ENCODE assay signal across 25 cellular contexts in genomic region chr14:76055330-76055729, GRCh38.
DNase-seq lines count a peak whose midpoint lies in the region; ATAC-seq, FAIRE-seq and TF ChIP-seq lines count a peak whose summit lies in the region.
"Had no signal": no experiment of that assay in that cellular context is flagged by ENCODE, and none has a peak within 500 bp of the region (broad histone marks: within the 10 kb centered on the region; RNA-seq: fewer than 3 reads in every experiment).

No MANE protein-coding gene starts in this region.

- TF ChIP-seq RAD21 in GM12878 (IDR thresholded peaks at IDR 0.05; ENCODE audit: insufficient read depth, low read depth, low read length), result no peak

- no peak overlapping the region for H3K9ac ChIP-seq in GM12878 (ENCODE audit: control insufficient read depth, insufficient read depth, low read length)
- H3K9ac ChIP-seq: BLaER1 had no signal

- H3K27me3 ChIP-seq in GM12878 (replicated peaks in 1 of 2; ENCODE audit: control insufficient read depth in 2 of 2, insufficient read depth in 2 of 2, low read length in 1 of 2), result no peaks in the 10 kb centered on the region
- H3K27me3 ChIP-seq: BE2C, BLaER1 had no signal

- CTCF ChIA-PET in GM12878 (lab: Yijun Ruan, JAX), result interaction anchor here (0.6 to 8.1 kb wide), 6 partner anchors 10 to 344 kb away, joined by 3 to 165 read pairs (median 4); no protein-coding TSS in a partner anchor

- no peak for TF ChIP-seq POLR2A in GM12878 (IDR thresholded peaks at IDR 0.05; ENCODE audit: low read depth, low read length)

- RAD21 ChIA-PET in GM12878 (lab: Charles Lee; ENCODE audit: unreplicated experiment), result interaction anchor here (0.6 to 4.1 kb wide), 4 partner anchors 14 to 333 kb away, joined by 3 to 24 read pairs (median 4); no protein-coding TSS in a partner anchor

- H3K79me2 ChIP-seq in GM12878 (ENCODE audit: control insufficient read depth, insufficient read depth, low read length), result no peaks in the 10 kb centered on the region

- H3K9me3 ChIP-seq in GM12878 (replicated peaks; ENCODE audit: control insufficient read depth, insufficient read depth, low read length), result no peaks in the 10 kb centered on the region
- H3K9me3 ChIP-seq: A549, BE2C had no signal

- no TSS peak for BruUV-seq in GM12878 (replicated peaks; lab: Mats Ljungman, UMichigan)

- no peaks in the 10 kb centered on the region for H3K36me3 ChIP-seq in GM12878 (ENCODE audit: control insufficient read depth in 2 of 2, insufficient read depth in 2 of 2, low read length in 1 of 2)
- H3K36me3 ChIP-seq: BE2C, BLaER1 had no signal

- TF ChIP-seq EP300 in GM12878 (IDR thresholded peaks at IDR 0.05; ENCODE audit: borderline replicate concordance in 1 of 2, control insufficient read depth in 1 of 2, low read depth in 2 of 2, low read length in 2 of 2), result no peak

- peak; percentile 38 for ATAC-seq in GM18498 (IDR thresholded peaks at IDR 0.05; ENCODE audit: unreplicated experiment)
- peak; percentile 44 for ATAC-seq in GM21723 (IDR thresholded peaks at IDR 0.05; ENCODE audit: unreplicated experiment)
- ATAC-seq in GM12878, result peak; percentile 52
- ATAC-seq in sciatic nerve, result no peak
- no peak for ATAC-seq in HG03439 (IDR thresholded peaks at IDR 0.05; ENCODE audit: unreplicated experiment)

- peaks cover 4% of the 10 kb centered on the region; the same call in 1 of the 2 replicates for H4K20me1 ChIP-seq in GM12878 (ENCODE audit: control insufficient read depth, insufficient read depth)
- H4K20me1 ChIP-seq: BLaER1 had no signal

- SMC1A ChIA-PET in GM12878 (lab: Charles Lee; ENCODE audit: uncharacterized antibody, unreplicated experiment), result interaction anchor here (0.6 to 3.9 kb wide), 4 partner anchors 10 to 333 kb away, joined by 3 to 26 read pairs (median 4); no protein-coding TSS in a partner anchor

- POLR2A ChIA-PET in GM12878 (lab: Charles Lee), result interaction anchor here (0.6 kb wide), 2 partner anchors 70 to 191 kb away, joined by 3 to 4 read pairs; no protein-coding TSS in a partner anchor

- H3K4me3 ChIP-seq in GM12865 (ENCODE audit: low read depth, low read length), result no peak overlapping the region
- no peak overlapping the region for H3K4me3 ChIP-seq in GM12878
- H3K4me3 ChIP-seq: A549, BLaER1 had no signal

- in situ Hi-C loops in GM12878 (cut with MboI), result loop anchor here (10.0 kb wide), 1 partner anchor 299 kb away; no protein-coding TSS in a partner anchor

- no peak overlapping the region for H3K4me2 ChIP-seq in GM12878 (ENCODE audit: control insufficient read depth, insufficient read depth)
- H3K4me2 ChIP-seq: A549, BLaER1 had no signal

- no peak for FAIRE-seq in GM12878 (lab: Jason Lieb, UNC)
- FAIRE-seq: A549, GM12892, GM18507, GM19239 had no signal

- H3K27ac ChIP-seq in GM12878 (ENCODE audit: control insufficient read depth, insufficient read depth), result no peak overlapping the region
- H3K27ac ChIP-seq: 22Rv1, A549, BLaER1 had no signal

- 1% methylated on average over 3 of the region's 3 CpGs for WGBS in GM12878 (ENCODE audit: insufficient coverage, insufficient replicate concordance, low lambda C conversion rate, missing lambda C conversion rate)

- intact Hi-C loops in GM12878 (cut with micrococcal nuclease; ENCODE audit: unreplicated experiment) (no loop called here), sciatic nerve (cut with DNase I) (no loop called here)

- DNase-seq in GM12865 (ENCODE audit: low read depth) (peak; percentile 46), GM12878 (ENCODE audit: low read depth, low spot score) (no peak), sciatic nerve (ENCODE audit: low spot score) (no peak)
- no peak for DNase-seq in activated T-cell treated with anti-CD3 and anti-CD28 coated beads, Interleukin-2, amount 50 U/mL, for 1 hour
- DNase-seq: BE2C; C1 segment of cervical spinal cord; CD4-positive, alpha-beta memory T cell; CD4-positive, CD25-positive, alpha-beta regulatory T cell; CD8-positive, alpha-beta memory T cell; COR-L47; DMS 273 treated with DMSO at 0.1 percent for 48 hours; DMS153; DMS79; DND-41; EL; GDM1 had no signal

- no peak overlapping the region for H2AFZ ChIP-seq in GM12878 (ENCODE audit: control insufficient read depth, low read depth, low read length)

- TF ChIP-seq CTCF in GM12865 (IDR thresholded peaks at IDR 0.05; ENCODE audit: insufficient read depth, low read depth, low read length, missing control alignments) (no peak), GM12878 (IDR thresholded peaks at IDR 0.05 in 2 of 3, conservative IDR thresholded peaks at IDR 0.05 in 1 of 3; ENCODE audit: control insufficient read depth in 2 of 3, extremely low read depth in 1 of 3, insufficient read depth in 1 of 3, low read depth in 3 of 3, low read length in 3 of 3) (no peak)

- H3K4me1 ChIP-seq in GM12878 (ENCODE audit: control insufficient read depth, insufficient read depth, low read length), result no peaks in the 10 kb centered on the region; the same call in 1 of the 2 replicates
- H3K4me1 ChIP-seq: A549 had no signal

TF ChIP-seq in GM12878, 131 proteins besides CTCF, POLR2A, EP300 and RAD21 (continues in another document):
- TF ChIP-seq ATF7 (IDR thresholded peaks at IDR 0.05; ENCODE audit: low read depth) (peak; percentile 71), MTA3 (IDR thresholded peaks at IDR 0.05; ENCODE audit: borderline replicate concordance, low read length) (peak; percentile 30; the same call in 1 of the 2 replicates), NR2F1 (conservative IDR thresholded peaks at IDR 0.05) (peak; percentile 67), RCOR1 (conservative IDR thresholded peaks at IDR 0.05; ENCODE audit: low read depth, low read length) (no peak), NFIC (IDR thresholded peaks at IDR 0.05; ENCODE audit: low read depth, low read length) (peak; percentile 81), GABPA (IDR thresholded peaks at IDR 0.05; ENCODE audit: low read depth) (no peak), JUNB (IDR thresholded peaks at IDR 0.05) (peak; percentile 29; the same call in 1 of the 2 replicates), TARDBP (IDR thresholded peaks at IDR 0.05; ENCODE audit: borderline replicate concordance) (no peak), POU2F2 (IDR thresholded peaks at IDR 0.05; ENCODE audit: borderline replicate concordance, low read depth, low read length) (no peak), SUPT20H (IDR thresholded peaks at IDR 0.05; ENCODE audit: borderline replicate concordance, control insufficient read depth, low read depth, low read length) (no peak), MEF2A (IDR thresholded peaks at IDR 0.05; ENCODE audit: insufficient read depth, low read depth, low read length) (peak; percentile 92), TCF7 (IDR thresholded peaks at IDR 0.05; ENCODE audit: borderline replicate concordance) (peak; percentile 88), ZBTB4 (CRISPR knock-in tag; IDR thresholded peaks at IDR 0.05) (no peak), ATF2 (IDR thresholded peaks at IDR 0.05; ENCODE audit: low read length) (peak; percentile 69), ASH2L (IDR thresholded peaks at IDR 0.05; ENCODE audit: borderline replicate concordance, low read depth) (no peak), TBL1XR1 (IDR thresholded peaks at IDR 0.05; ENCODE audit: low read depth, low read length) (peak; percentile 87), BRCA1 (IDR thresholded peaks at IDR 0.05; ENCODE audit: low read depth, low read length) (no peak), RUNX3 (IDR thresholded peaks at IDR 0.05; ENCODE audit: low read length) (peak; percentile 91), KDM1A (IDR thresholded peaks at IDR 0.05; ENCODE audit: borderline replicate concordance) (no peak)
- TF ChIP-seq, protein P1, sequence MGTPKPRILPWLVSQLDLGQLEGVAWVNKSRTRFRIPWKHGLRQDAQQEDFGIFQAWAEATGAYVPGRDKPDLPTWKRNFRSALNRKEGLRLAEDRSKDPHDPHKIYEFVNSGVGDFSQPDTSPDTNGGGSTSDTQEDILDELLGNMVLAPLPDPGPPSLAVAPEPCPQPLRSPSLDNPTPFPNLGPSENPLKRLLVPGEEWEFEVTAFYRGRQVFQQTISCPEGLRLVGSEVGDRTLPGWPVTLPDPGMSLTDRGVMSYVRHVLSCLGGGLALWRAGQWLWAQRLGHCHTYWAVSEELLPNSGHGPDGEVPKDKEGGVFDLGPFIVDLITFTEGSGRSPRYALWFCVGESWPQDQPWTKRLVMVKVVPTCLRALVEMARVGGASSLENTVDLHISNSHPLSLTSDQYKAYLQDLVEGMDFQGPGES (IDR thresholded peaks at IDR 0.05), result no peak

Comparison
In these comparisons a context has a peak if more than half of its experiments do, and no peak if none do; other contexts are left out.
1. ATAC-seq: peak in GM18498 (single experiment), GM21723 (single experiment) and GM12878 (single experiment); none in sciatic nerve (single experiment) and HG03439 (single experiment).